21 cellular contexts compared by ENCODE assay signal in the genomic region with DNA sequence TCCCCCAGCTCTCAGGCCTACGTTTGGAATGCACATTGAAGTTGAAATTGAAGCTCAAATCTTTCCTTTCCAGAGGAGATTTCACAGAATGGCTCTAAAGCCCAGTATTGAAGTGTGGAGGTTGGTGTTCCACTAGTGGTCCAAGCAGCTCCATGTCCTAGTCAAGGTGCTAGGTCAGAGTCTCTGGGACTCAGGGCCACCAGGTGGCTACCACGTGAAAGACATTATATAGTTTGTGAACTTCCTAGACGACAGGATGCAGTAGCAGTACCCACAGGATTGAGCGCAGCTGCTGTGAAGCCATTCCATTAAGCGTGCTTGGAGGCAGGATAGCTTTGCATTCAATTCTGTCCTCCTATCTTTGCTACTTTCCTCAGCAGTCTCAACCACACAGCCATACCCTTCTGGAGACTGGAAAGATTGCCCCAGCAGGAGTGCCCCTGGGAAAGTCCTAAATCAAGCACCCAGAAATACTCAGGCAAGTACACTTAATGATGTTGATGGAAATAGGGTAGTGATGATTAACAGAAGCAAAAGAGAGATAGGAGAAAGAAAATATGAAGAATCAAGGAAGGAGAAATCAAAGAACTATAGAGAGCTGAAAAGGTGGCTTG. TPM values are rescaled to one million over a fixed set of nuclear protein-coding genes. Genes with fewer than 3 reads are reported as not detected.
A peak's percentile ranks its signal among the peaks of the same experiment; 100 is the strongest.
DNase-seq lines count a peak whose midpoint lies in the region; ATAC-seq and TF ChIP-seq lines count a peak whose summit lies in the region.
"Had no signal": no experiment of that assay in that cellular context is flagged by ENCODE, and none has a peak within 500 bp of the region (broad histone marks: within the 10 kb centered on the region; RNA-seq: fewer than 3 reads in every experiment).

No MANE protein-coding gene starts in this region.

- no peaks in the 10 kb centered on the region for H3K36me3 Mint-ChIP-seq in type B pancreatic cell

- 63% methylated on average over 5 of the region's 5 CpGs for WGBS in hepatocyte (ENCODE audit: low lambda C conversion rate, missing lambda C conversion rate)
- WGBS in suprapubic skin: 71% methylated on average over 5 of the region's 5 CpGs

- no peaks in the 10 kb centered on the region for H3K9me3 Mint-ChIP-seq in type B pancreatic cell
- H3K9me3 Mint-ChIP-seq: CD4-positive, alpha-beta T cell had no signal

- H2AFZ ChIP-seq in hepatocyte: no peak overlapping the region
- H2AFZ ChIP-seq: GM23248 had no signal

- H4K20me1 ChIP-seq in hepatocyte (ENCODE audit: insufficient read depth, poor library complexity, severe bottlenecking): no peaks in the 10 kb centered on the region

- H3K27ac Mint-ChIP-seq in type B pancreatic cell: no peak overlapping the region
- H3K27ac Mint-ChIP-seq: B cell; CD4-positive, alpha-beta T cell had no signal

- no peak for TF ChIP-seq EP300 in suprapubic skin (IDR thresholded peaks at IDR 0.05)

- H3K4me1 Mint-ChIP-seq in type B pancreatic cell (ENCODE audit: unreplicated experiment): peaks cover 10% of the 10 kb centered on the region

- H3K4me3 ChIP-seq in WERI-Rb-1 (ENCODE audit: low read depth, low read length) (no peak overlapping the region), hepatocyte (no peak overlapping the region), suprapubic skin (no peak overlapping the region)
- H3K4me3 ChIP-seq: GM23248, HAP-1 had no signal

- H3K4me1 ChIP-seq in hepatocyte (ENCODE audit: insufficient read depth) (peaks cover 11% of the 10 kb centered on the region), suprapubic skin (peaks cover 18% of the 10 kb centered on the region)
- H3K4me1 ChIP-seq: HAP-1 had no signal

- H3K4me3 Mint-ChIP-seq in type B pancreatic cell: peak overlapping the region; percentile 16
- H3K4me3 Mint-ChIP-seq: B cell; CD4-positive, alpha-beta T cell had no signal

- H3K9me2 ChIP-seq in hepatocyte (replicated peaks; ENCODE audit: insufficient read depth): no peaks in the 10 kb centered on the region

- no peak for TF ChIP-seq POLR2A in suprapubic skin (IDR thresholded peaks at IDR 0.05)

- H3K4me2 ChIP-seq in hepatocyte: no peak overlapping the region

- DNase-seq in NCI-H82 (lab: John Stamatoyannopoulos, UW) (peak; percentile 13), NCI-H82 treated with DMSO at 0.1 percent for 48 hours (lab: John Stamatoyannopoulos, UW; ENCODE audit: unreplicated experiment) (no peak), WERI-Rb-1 (peak; percentile 22), hepatocyte (ENCODE audit: low spot score) (no peak), type B pancreatic cell (ENCODE audit: extremely low spot score, unreplicated experiment) (no peak), suprapubic skin (ENCODE audit: low spot score in 2 of 2) (no peak)
- no peak for DNase-seq in activated naive CD4-positive, alpha-beta T cell treated with Interleukin-2 at 50 U/mL for 16 hours
- DNase-seq: CD4-positive, alpha-beta T cell; GM23248; NCI-H1092 treated with DMSO at 0.1 percent for 48 hours; NCI-H146; NCI-H2029 treated with DMSO at 0.1 percent for 48 hours; NCI-H2171; NCI-H446; PC-3; RPMI8226; SIG-M5 had no signal

- TF ChIP-seq CTCF in WERI-Rb-1 (IDR thresholded peaks at IDR 0.05; ENCODE audit: low read depth, low read length) (peak; percentile 22; the same call in 1 of the 2 replicates), hepatocyte (IDR thresholded peaks at IDR 0.05; ENCODE audit: poor library complexity) (no peak), type B pancreatic cell (conservative IDR thresholded peaks at IDR 0.05) (no peak), suprapubic skin (IDR thresholded peaks at IDR 0.05) (no peak)

- no peak for ATAC-seq in HG03571 (IDR thresholded peaks at IDR 0.05; ENCODE audit: unreplicated experiment)
- ATAC-seq: PC-3 had no signal

- H3K79me2 ChIP-seq in hepatocyte: no peaks in the 10 kb centered on the region

- H3K36me3 ChIP-seq in WERI-Rb-1 (no peaks in the 10 kb centered on the region), hepatocyte (replicated peaks; ENCODE audit: insufficient read depth, low read depth) (no peaks in the 10 kb centered on the region), suprapubic skin (no peaks in the 10 kb centered on the region)
- H3K36me3 ChIP-seq: HAP-1 had no signal

- H3K27me3 ChIP-seq in WERI-Rb-1 (ENCODE audit: insufficient read depth, low read depth, severe bottlenecking) (peaks cover 4% of the 10 kb centered on the region), hepatocyte (peaks cover 13% of the 10 kb centered on the region), suprapubic skin (peaks cover 6% of the 10 kb centered on the region)

- H3K27me3 Mint-ChIP-seq in type B pancreatic cell: peaks cover 32% of the 10 kb centered on the region

- H3K27ac ChIP-seq in WERI-Rb-1 (no peak overlapping the region), hepatocyte (peak overlapping the region; percentile 48), suprapubic skin (no peak overlapping the region)
- H3K27ac ChIP-seq: GM23248 had no signal

- no peaks in the 10 kb centered on the region for H3K9me3 ChIP-seq in WERI-Rb-1 (ENCODE audit: severe bottlenecking)
- H3K9me3 ChIP-seq in hepatocyte (ENCODE audit: low read depth): no peaks in the 10 kb centered on the region
- H3K9me3 ChIP-seq in suprapubic skin: no peaks in the 10 kb centered on the region
- H3K9me3 ChIP-seq: HAP-1 had no signal

RNA-seq across cellular contexts. Expression of gene TGFA, which starts 4.7 kb away (rescaled TPM):
- total RNA-seq in hepatocyte: 2.4 and 5.6 TPM in 2 replicates
- polyA plus RNA-seq in hepatocyte: 2.2 and 2.6 TPM in 2 replicates
- 6.8 and 21.0 TPM in 2 replicates for total RNA-seq in type B pancreatic cell (ENCODE audit: low replicate concordance)
- total RNA-seq in suprapubic skin: 10 to 100 TPM; 19.2 to 62.4 (median 41.7) TPM
- total RNA-seq: B cell, LHCN-M2 had no signal

Comparison
In these comparisons a context has a peak if more than half of its experiments do, and no peak if none do; other contexts are left out.
1. DNase-seq: peak in NCI-H82 (single experiment) and WERI-Rb-1 (single experiment); none in NCI-H82 treated with DMSO at 0.1 percent for 48 hours (single experiment), hepatocyte (single experiment), type B pancreatic cell (single experiment), suprapubic skin (0 of 2) and activated naive CD4-positive, alpha-beta T cell treated with Interleukin-2 at 50 U/mL for 16 hours (single experiment).